In genomic region chr1:168957818-168958217, GRCh38 we compare ENCODE assay signal across 32 cellular contexts.
"Had no signal": no experiment of that assay in that cellular context is flagged by ENCODE, and none has a peak within 500 bp of the region (broad histone marks: within the 10 kb centered on the region; RNA-seq: fewer than 3 reads in every experiment).

No MANE protein-coding gene starts in this region.

- H3K9me3 Mint-ChIP-seq: natural killer cell; neural progenitor cell; stimulated activated memory B cell treated with anti-CD40 and anti-IgM and Interleukin-4, amounts not matched to agents 10 μg/mL and 1 μg/mL and 100 μg/mL, for 72 hours; stimulated activated naive CD8-positive, alpha-beta T cell treated with anti-CD3 and anti-CD28 coated beads, Interleukin-15, amount 100 ng/mL, for 72 hours had no signal

- H2AFZ ChIP-seq: neural progenitor cell had no signal

- H3K4me1 Mint-ChIP-seq: natural killer cell; nephron; neural progenitor cell; stimulated activated memory B cell treated with anti-CD40 and anti-IgM and Interleukin-4, amounts not matched to agents 10 μg/mL and 1 μg/mL and 100 μg/mL, for 72 hours; stimulated activated naive CD8-positive, alpha-beta T cell treated with anti-CD3 and anti-CD28 coated beads, Interleukin-15, amount 100 ng/mL, for 72 hours had no signal

- H3K36me3 ChIP-seq: neural progenitor cell, ovary, right lobe of liver, sigmoid colon, spleen, suprapubic skin, tibial artery, transverse colon, upper lobe of right lung, uterus had no signal

- H3K9ac ChIP-seq: neural progenitor cell, parathyroid adenoma had no signal

- DNase-seq: natural killer cell; occipital lobe; ovary; posterior cingulate gyrus; psoas muscle; right cardiac atrium; right lobe of liver; sigmoid colon; spleen; stimulated activated CD4-positive, alpha-beta T cell treated with anti-CD3 and anti-CD28 coated beads, Interleukin-12 subunit alpha, Interleukin-12 subunit beta, amount 100 ng/mL, for 4 hours; stimulated activated CD4-positive, alpha-beta T cell treated with anti-CD3 and anti-CD28 coated beads, Interleukin-1b, Interleukin-23, amount 100 ng/mL, for 48 hours; stimulated activated CD4-positive, alpha-beta T cell treated with anti-CD3 and anti-CD28 coated beads, Interleukin-4, amount 100 ng/mL, for 1 hour; stimulated activated CD4-positive, alpha-beta T cell treated with anti-CD3 and anti-CD28 coated beads, Interleukin-4, amount 100 ng/mL, for 4 hours; stimulated activated CD8-positive, alpha-beta memory T cell treated with anti-CD3 and anti-CD28 coated beads, Interleukin-4, amount 100 ng/mL, for 48 hours; stimulated activated naive CD4-positive, alpha-beta T cell; stimulated activated naive CD8-positive, alpha-beta T cell treated with anti-CD3 and anti-CD28 coated beads, Interleukin-15, amount 100 ng/mL, for 72 hours; stimulated activated naive CD8-positive, alpha-beta T cell treated with anti-CD3 and anti-CD28 coated beads, Interleukin-15, Interleukin-2, amounts not matched to agents 100 U/mL and 50 U/mL, for 24 hours; substantia nigra; tibial artery; transverse colon; upper lobe of right lung; uterus had no signal

- H3K4me2 ChIP-seq: neural progenitor cell had no signal

- H3K27me3 ChIP-seq: neural progenitor cell, ovary, right lobe of liver, sigmoid colon, spleen, suprapubic skin, testis, tibial artery, transverse colon, upper lobe of right lung, uterus had no signal

- H3K9me3 ChIP-seq: ovary, psoas muscle, right lobe of liver, sigmoid colon, suprapubic skin, testis, tibial artery, transverse colon, upper lobe of right lung, uterus had no signal

- H3K27ac ChIP-seq: neural progenitor cell, ovary, parathyroid adenoma, psoas muscle, right lobe of liver, sigmoid colon, spleen, suprapubic skin, testis, tibial artery, transverse colon, upper lobe of right lung had no signal

- H3K36me3 Mint-ChIP-seq: natural killer cell; neural progenitor cell; stimulated activated memory B cell treated with anti-CD40 and anti-IgM and Interleukin-4, amounts not matched to agents 10 μg/mL and 1 μg/mL and 100 μg/mL, for 72 hours; type B pancreatic cell had no signal

- H3K4me3 ChIP-seq: neural progenitor cell, ovary, psoas muscle, right lobe of liver, sigmoid colon, skin epidermis, smooth muscle cell, spleen, suprapubic skin, testis, tibial artery, transverse colon, upper lobe of right lung, uterus had no signal

- H3K27me3 Mint-ChIP-seq: progenitor cell of endocrine pancreas; stimulated activated naive CD8-positive, alpha-beta T cell treated with anti-CD3 and anti-CD28 coated beads, Interleukin-15, amount 100 ng/mL, for 72 hours had no signal

- H3K79me2 ChIP-seq: parathyroid adenoma had no signal

- H3K27ac Mint-ChIP-seq: natural killer cell; nephron; neural progenitor cell; progenitor cell of endocrine pancreas; stimulated activated memory B cell treated with anti-CD40 and anti-IgM and Interleukin-4, amounts not matched to agents 10 μg/mL and 1 μg/mL and 100 μg/mL, for 72 hours; stimulated activated naive CD8-positive, alpha-beta T cell treated with anti-CD3 and anti-CD28 coated beads, Interleukin-15, amount 100 ng/mL, for 72 hours; type B pancreatic cell had no signal

- H3K4me3 Mint-ChIP-seq: natural killer cell; nephron; neural progenitor cell; stimulated activated memory B cell treated with anti-CD40 and anti-IgM and Interleukin-4, amounts not matched to agents 10 μg/mL and 1 μg/mL and 100 μg/mL, for 72 hours; stimulated activated naive CD8-positive, alpha-beta T cell treated with anti-CD3 and anti-CD28 coated beads, Interleukin-15, amount 100 ng/mL, for 72 hours; type B pancreatic cell had no signal

- ATAC-seq: natural killer cell; psoas muscle; right cardiac atrium; right lobe of liver; stimulated activated memory B cell treated with anti-CD40 and anti-IgM and Interleukin-4, amounts not matched to agents 10 μg/mL and 1 μg/mL and 100 μg/mL, for 72 hours; stimulated activated naive CD8-positive, alpha-beta T cell treated with anti-CD3 and anti-CD28 coated beads, Interleukin-15, amount 100 ng/mL, for 72 hours; stimulated activated naive CD8-positive, alpha-beta T cell treated with anti-CD3 and anti-CD28 coated beads, Interleukin-15, Interleukin-2, amounts not matched to agents 100 U/mL and 50 U/mL, for 24 hours; upper lobe of right lung had no signal

- H3K4me1 ChIP-seq: neural progenitor cell, parathyroid adenoma, psoas muscle, right lobe of liver, sigmoid colon, spleen, suprapubic skin, testis, tibial artery, upper lobe of right lung, uterus had no signal
